Comparison of ENCODE assay signal across 8 cellular contexts in genomic region chr3:71753716-71754609, GRCh38. TPM values are rescaled to one million over a fixed set of nuclear protein-coding genes. Genes with fewer than 3 reads are reported as not detected.
DNase-seq lines count a peak whose midpoint lies in the region; ATAC-seq lines count a peak whose summit lies in the region.

GPR27 (plus strand) TSS chr3:71753855; CDS start chr3:71754050, 195 bp downstream.

- peak within 1 kb of the TSS; percentile 51 to 78 for H3K4me3 Mint-ChIP-seq in stimulated activated naive CD8-positive, alpha-beta T cell treated with anti-CD3 and anti-CD28 coated beads, Interleukin-15, amount 100 ng/mL, for 72 hours

- peak; percentile 69 for ATAC-seq in left colon
- peak; percentile 77 for ATAC-seq in stimulated activated naive CD8-positive, alpha-beta T cell treated with anti-CD3 and anti-CD28 coated beads, Interleukin-15, amount 100 ng/mL, for 72 hours
- ATAC-seq in GM21526 (IDR thresholded peaks at IDR 0.05; ENCODE audit: low FRiP score, unreplicated experiment): no peak

- H3K4me3 ChIP-seq in NT2/D1 (ENCODE audit: insufficient read length, low read depth): peak within 1 kb of the TSS; percentile 95

- intact Hi-C loops in left colon (cut with DNase I, micrococcal nuclease): no loop called here

- peaks cover 7% of the 10 kb centered on the region for H3K4me1 Mint-ChIP-seq in stimulated activated naive CD8-positive, alpha-beta T cell treated with anti-CD3 and anti-CD28 coated beads, Interleukin-15, amount 100 ng/mL, for 72 hours

- peaks cover 29% of the 10 kb centered on the region for H3K27me3 ChIP-seq in NT2/D1 (ENCODE audit: insufficient read depth, insufficient read length)

- H3K9ac ChIP-seq in NT2/D1 (ENCODE audit: insufficient read length, low read depth): peak within 1 kb of the TSS; percentile 98

- no peaks in the 10 kb centered on the region for H3K9me3 Mint-ChIP-seq in stimulated activated naive CD8-positive, alpha-beta T cell treated with anti-CD3 and anti-CD28 coated beads, Interleukin-15, amount 100 ng/mL, for 72 hours

- H3K4me1 ChIP-seq in NT2/D1 (ENCODE audit: insufficient read depth, insufficient read length): peaks cover 2% of the 10 kb centered on the region

- no peaks in the 10 kb centered on the region for H3K36me3 ChIP-seq in NT2/D1 (ENCODE audit: insufficient read depth, insufficient read length, low read length)

- peak; percentile 42 for DNase-seq in ELF-1 (ENCODE audit: low read depth, low spot score)
- no peak for DNase-seq in NT2/D1 (ENCODE audit: low read depth, low spot score)
- peak; percentile 25 for DNase-seq in cerebellar cortex (ENCODE audit: low spot score)
- DNase-seq in left colon: peak in 1 of 2 donors; percentile 17
- peak; percentile 29 to 39 for DNase-seq in stimulated activated naive CD8-positive, alpha-beta T cell treated with anti-CD3 and anti-CD28 coated beads, Interleukin-15, amount 100 ng/mL, for 72 hours
- no peak for DNase-seq in medulla oblongata (ENCODE audit: extremely low spot score)
- DNase-seq in GM19238 (ENCODE audit: insufficient read length, low spot score): no peak

- H3K27ac Mint-ChIP-seq in stimulated activated naive CD8-positive, alpha-beta T cell treated with anti-CD3 and anti-CD28 coated beads, Interleukin-15, amount 100 ng/mL, for 72 hours: no peak within 1 kb of the TSS

- H3K27me3 Mint-ChIP-seq in stimulated activated naive CD8-positive, alpha-beta T cell treated with anti-CD3 and anti-CD28 coated beads, Interleukin-15, amount 100 ng/mL, for 72 hours: peaks cover 57% of the 10 kb centered on the region

- H3K9me3 ChIP-seq in NT2/D1 (ENCODE audit: insufficient read depth, low read length): no peaks in the 10 kb centered on the region

RNA-seq across cellular contexts. Expression of gene GPR27, which starts in this region (rescaled TPM):
- under 1 TPM; 0.49 to 0.70 TPM for total RNA-seq in left colon

Comparison
In these comparisons a context has a peak if more than half of its experiments do, and no peak if none do; other contexts are left out.
1. Peak in ATAC-seq in left colon; RNA of the gene not detected or under 1 TPM.
2. DNase-seq: peak in ELF-1 (single experiment), cerebellar cortex (single experiment) and stimulated activated naive CD8-positive, alpha-beta T cell treated with anti-CD3 and anti-CD28 coated beads, Interleukin-15, amount 100 ng/mL, for 72 hours (2 of 2); none in NT2/D1 (single experiment), medulla oblongata (single experiment) and GM19238 (single experiment).